In the genomic region with DNA sequence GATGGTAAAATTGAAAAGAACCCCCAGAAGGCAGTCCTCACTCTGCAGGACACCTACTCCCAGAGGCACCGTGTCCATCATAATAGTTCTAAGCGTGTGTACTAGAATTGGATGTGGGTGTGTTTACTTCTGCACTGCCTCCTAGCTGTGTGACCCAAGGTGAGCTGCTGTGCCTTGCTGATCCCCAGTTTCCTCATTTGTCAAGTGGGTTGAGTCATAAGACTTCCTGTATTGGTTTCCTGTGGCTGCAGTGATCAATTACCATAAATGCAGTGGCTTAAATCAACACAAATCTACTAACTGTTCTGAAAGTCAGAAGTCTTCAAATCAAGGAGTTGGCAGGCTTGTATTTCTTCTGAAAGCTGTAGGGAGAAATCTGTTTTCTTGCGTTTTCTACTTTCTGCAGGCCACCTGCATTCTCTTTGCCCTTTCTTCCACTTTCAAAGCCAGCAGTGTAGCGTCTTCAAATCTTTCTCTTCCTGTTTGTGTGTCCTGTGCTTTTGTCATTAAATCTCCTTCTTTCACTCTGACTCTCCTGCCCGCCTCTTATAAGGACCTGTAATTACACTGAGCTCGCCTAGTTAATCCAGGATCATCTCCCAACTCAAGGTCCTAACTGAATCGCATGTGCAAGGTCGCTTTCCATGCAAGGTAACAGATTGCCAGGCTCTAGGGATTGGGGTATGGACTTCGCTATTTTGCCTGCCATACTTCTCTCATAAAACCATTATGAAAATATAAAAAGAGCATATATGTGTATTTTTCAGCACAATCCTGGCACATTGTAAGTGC, we compare ENCODE assay signal across 11 cellular contexts. TPM values are rescaled to one million over a fixed set of nuclear protein-coding genes. Genes with fewer than 3 reads are reported as not detected.
DNase-seq lines count a peak whose midpoint lies in the region; ATAC-seq and TF ChIP-seq lines count a peak whose summit lies in the region.
"Had no signal": no experiment of that assay in that cellular context is flagged by ENCODE, and none has a peak within 500 bp of the region (broad histone marks: within the 10 kb centered on the region; RNA-seq: fewer than 3 reads in every experiment).

No MANE protein-coding gene starts in this region.

- H3K4me1 Mint-ChIP-seq in endodermal cell = peaks cover 17% of the 10 kb centered on the region

- H3K4me1 ChIP-seq in OCI-LY3 (ENCODE audit: low read length) (peaks cover 26% of the 10 kb centered on the region), endodermal cell (ENCODE audit: control insufficient read depth, insufficient read depth, low read length) (no peaks in the 10 kb centered on the region)

- no peaks in the 10 kb centered on the region for H3K27me3 Mint-ChIP-seq in endodermal cell (ENCODE audit: insufficient read depth)

- H3K4me3 ChIP-seq in OCI-LY3 (ENCODE audit: low read length) (peak overlapping the region; percentile 19), endodermal cell (ENCODE audit: low read length) (no peak overlapping the region)
- H3K4me3 ChIP-seq: right atrium auricular region had no signal

- H3K27ac Mint-ChIP-seq in endodermal cell = no peak overlapping the region

- H3K36me3 Mint-ChIP-seq in endodermal cell (ENCODE audit: low read depth) = no peaks in the 10 kb centered on the region

- WGBS in endodermal cell (ENCODE audit: insufficient coverage in 1 of 2, insufficient read length in 1 of 2), 2 experiments = 91 to 92% methylated on average over 5 to 8 of the region's 9 CpGs

- H3K27me3 ChIP-seq in OCI-LY3 (ENCODE audit: low read depth, low read length) = peaks cover 29% of the 10 kb centered on the region
- no peaks in the 10 kb centered on the region for H3K27me3 ChIP-seq in endodermal cell (ENCODE audit: control insufficient read depth, insufficient read depth, low read length, poor library complexity, severe bottlenecking)
- H3K27me3 ChIP-seq: right atrium auricular region had no signal

- ATAC-seq in GM19438 (IDR thresholded peaks at IDR 0.05; ENCODE audit: low read depth, unreplicated experiment) = peak; percentile 60
- ATAC-seq in HG03571 (IDR thresholded peaks at IDR 0.05; ENCODE audit: unreplicated experiment) = no peak

- no peaks in the 10 kb centered on the region for H3K9me3 Mint-ChIP-seq in endodermal cell

- no peaks in the 10 kb centered on the region for H3K9me3 ChIP-seq in OCI-LY3 (ENCODE audit: insufficient read depth, low read length)
- no peaks in the 10 kb centered on the region for H3K9me3 ChIP-seq in endodermal cell (ENCODE audit: control insufficient read depth, low read length)

- H3K4me3 Mint-ChIP-seq in endodermal cell = no peak overlapping the region

- no peaks in the 10 kb centered on the region for H3K36me3 ChIP-seq in OCI-LY3 (replicated peaks; ENCODE audit: low read depth, low read length)
- no peaks in the 10 kb centered on the region for H3K36me3 ChIP-seq in endodermal cell (ENCODE audit: control insufficient read depth, insufficient read depth, low read length)
- H3K36me3 ChIP-seq: right atrium auricular region had no signal

- TF ChIP-seq CTCF in OCI-LY3 (IDR thresholded peaks at IDR 0.05; ENCODE audit: low read depth, low read length) (no peak), endodermal cell (conservative IDR thresholded peaks at IDR 0.05) (no peak)

- H3K79me2 ChIP-seq in OCI-LY3 (ENCODE audit: low read length) = no peaks in the 10 kb centered on the region

- no peaks in the 10 kb centered on the region for H4K20me1 ChIP-seq in OCI-LY3 (ENCODE audit: insufficient read depth, low read length)

- 0 out of 2 replicates have a peak overlapping the region, but pooled peaks have one; percentile 31 for H2AFZ ChIP-seq in OCI-LY3 (ENCODE audit: low read depth, low read length)

- H3K27ac ChIP-seq in OCI-LY3 (ENCODE audit: low read length) = peak overlapping the region; percentile 33
- no peak overlapping the region for H3K27ac ChIP-seq in endodermal cell (ENCODE audit: low read depth, low read length)
- H3K27ac ChIP-seq: right atrium auricular region had no signal

- H3K4me2 ChIP-seq in OCI-LY3 (ENCODE audit: low read length) = peak overlapping the region; percentile 56

- H3K9ac ChIP-seq in OCI-LY3 (ENCODE audit: low read length) = no peak overlapping the region
- no peak overlapping the region for H3K9ac ChIP-seq in endodermal cell (ENCODE audit: extremely low read depth, low read length, poor library complexity, severe bottlenecking)

- DNase-seq in D341Med (ENCODE audit: low spot score) (peak; percentile 59), endodermal cell (peak; percentile 51), NCI-H774 (lab: John Stamatoyannopoulos, UW) (no peak), COLO829 (ENCODE audit: low spot score) (no peak), Kasumi-1 (lab: John Stamatoyannopoulos, UW) (no peak)
- DNase-seq: DMS153, erythroblast had no signal

RNA-seq across cellular contexts. Expression of a gene that starts 59.0 kb away (rescaled TPM):
- 10 to 100 TPM; 30.5 to 35.2 TPM for total RNA-seq in endodermal cell
- 4.2 TPM for polyA plus RNA-seq in endodermal cell (2013, experiment 1 of 2)
- polyA plus RNA-seq in endodermal cell (2013, experiment 2 of 2) = 4.3 TPM

Comparison
In these comparisons a context has a peak if more than half of its experiments do, and no peak if none do; other contexts are left out.
1. DNase-seq: peak in D341Med (single experiment) and endodermal cell (single experiment); none in NCI-H774 (single experiment), COLO829 (single experiment) and Kasumi-1 (0 of 2).